In genomic region chr12:65881348-65881961, GRCh38 we compare ENCODE assay signal across 9 cellular contexts. TPM values are rescaled to one million over a fixed set of nuclear protein-coding genes. Genes with fewer than 3 reads are reported as not detected.
A peak's percentile ranks its signal among the peaks of the same experiment; 100 is the strongest.
DNase-seq lines count a peak whose midpoint lies in the region; ATAC-seq and TF ChIP-seq lines count a peak whose summit lies in the region.
"Had no signal": no experiment of that assay in that cellular context is flagged by ENCODE, and none has a peak within 500 bp of the region (broad histone marks: within the 10 kb centered on the region; RNA-seq: fewer than 3 reads in every experiment).

No MANE protein-coding gene starts in this region.

- no peak for TF ChIP-seq CTCF in WTC11 (IDR thresholded peaks at IDR 0.05)

- no peaks in the 10 kb centered on the region for H3K9me3 Mint-ChIP-seq in WTC11
- H3K9me3 Mint-ChIP-seq: activated CD4-positive, alpha-beta memory T cell treated with anti-CD3 and anti-CD28 coated beads, Interleukin-2, amount 10 ng/mL, durations not matched to agents 7 days and 5 days had no signal

- H3K4me1 Mint-ChIP-seq in WTC11 = peaks cover 76% of the 10 kb centered on the region
- H3K4me1 Mint-ChIP-seq: activated CD4-positive, alpha-beta memory T cell treated with anti-CD3 and anti-CD28 coated beads, Interleukin-2, amount 10 ng/mL, durations not matched to agents 7 days and 5 days had no signal

- H3K27me3 ChIP-seq in rectal smooth muscle tissue (ENCODE audit: control insufficient read depth, insufficient read depth, low read length) = no peaks in the 10 kb centered on the region

- intact Hi-C loops in left cardiac atrium (cut with DNase I) = no loop called here

- peak overlapping the region; percentile 13; the same call in 1 of the 2 replicates for H3K4me3 Mint-ChIP-seq in WTC11
- H3K4me3 Mint-ChIP-seq: activated CD4-positive, alpha-beta memory T cell treated with anti-CD3 and anti-CD28 coated beads, Interleukin-2, amount 10 ng/mL, durations not matched to agents 7 days and 5 days had no signal

- no peaks in the 10 kb centered on the region for H3K36me3 ChIP-seq in rectal smooth muscle tissue (ENCODE audit: control insufficient read depth, insufficient read depth, low read length)

- ATAC-seq in WTC11 (peak; percentile 50), left cardiac atrium (peak; percentile 67 to 80), HG02840 (IDR thresholded peaks at IDR 0.05; ENCODE audit: low FRiP score, unreplicated experiment) (no peak), HG02981 (IDR thresholded peaks at IDR 0.05; ENCODE audit: unreplicated experiment) (no peak)

- DNase-seq in GF-D8 (lab: John Stamatoyannopoulos, UW) (peak; percentile 30), WTC11 (ENCODE audit: low spot score) (peak; percentile 38), left cardiac atrium (peak; percentile 41), NCI-H345 (lab: John Stamatoyannopoulos, UW) (no peak)
- no peak for DNase-seq in stimulated activated naive CD4-positive, alpha-beta T cell (lab: John Stamatoyannopoulos, UW)
- DNase-seq: activated CD4-positive, alpha-beta memory T cell treated with anti-CD3 and anti-CD28 coated beads, Interleukin-2, amount 10 ng/mL, durations not matched to agents 7 days and 5 days had no signal

- POLR2A ChIA-PET in WTC11 (lab: Charles Lee) = interaction anchor here (0.6 kb wide), 1 partner anchor 16 kb away, joined by 4 read pairs; no protein-coding TSS in a partner anchor

- H3K27me3 Mint-ChIP-seq in WTC11 (ENCODE audit: low read depth) = no peaks in the 10 kb centered on the region

- H3K27ac Mint-ChIP-seq in WTC11 = peak overlapping the region; percentile 68
- H3K27ac Mint-ChIP-seq: activated CD4-positive, alpha-beta memory T cell treated with anti-CD3 and anti-CD28 coated beads, Interleukin-2, amount 10 ng/mL, durations not matched to agents 7 days and 5 days had no signal

- H3K4me3 ChIP-seq in rectal smooth muscle tissue (ENCODE audit: low read length) = peak overlapping the region; percentile 57

- CTCF ChIA-PET in WTC11 (lab: Charles Lee) = interaction anchor here (0.7 to 2.1 kb wide), 4 partner anchors 10 to 325 kb away, joined by 3 to 11 read pairs (median 6); no protein-coding TSS in a partner anchor

- peaks cover 5% of the 10 kb centered on the region for H3K4me1 ChIP-seq in rectal smooth muscle tissue (ENCODE audit: control insufficient read depth, insufficient read depth, low read length)

- peak overlapping the region; percentile 39 for H3K27ac ChIP-seq in rectal smooth muscle tissue (ENCODE audit: low read depth, low read length)

- no peak overlapping the region for H3K9ac ChIP-seq in rectal smooth muscle tissue (ENCODE audit: low read length)

- peaks cover 5% of the 10 kb centered on the region; the same call in 1 of the 2 replicates for H3K36me3 Mint-ChIP-seq in WTC11

TF ChIP-seq in WTC11, 78 proteins besides CTCF, POLR2A, EP300 and RAD21:
- TF ChIP-seq E2F5 (CRISPR knock-in tag; IDR thresholded peaks at IDR 0.05) = no peak
TF ChIP-seq in WTC11: peak in this region for 0.

RNA-seq across cellular contexts. Expression of gene HMGA2, which starts 57.2 kb away (rescaled TPM):
- total RNA-seq in WTC11 (2021) = 93.6 to 98.7 TPM (median 95.9 TPM) in 3 replicates
- under 1 TPM in 1 of 2 donors, not detected in 1; 0.18 TPM for total RNA-seq in left cardiac atrium
- total RNA-seq: activated CD4-positive, alpha-beta memory T cell treated with anti-CD3 and anti-CD28 coated beads, Interleukin-2, amount 10 ng/mL, durations not matched to agents 7 days and 5 days had no signal

Comparison
In these comparisons a context has a peak if more than half of its experiments do, and no peak if none do; other contexts are left out.
1. DNase-seq: peak in GF-D8 (single experiment), WTC11 (single experiment) and left cardiac atrium (single experiment); none in NCI-H345 (single experiment) and stimulated activated naive CD4-positive, alpha-beta T cell (0 of 6).
2. ATAC-seq: peak in WTC11 (single experiment) and left cardiac atrium (2 of 2); none in HG02840 (single experiment) and HG02981 (single experiment).
3. RNA of gene HMGA2, which starts 57.2 kb away (total RNA-seq): 93.6 to 98.7 TPM in WTC11; 0.18 TPM in left cardiac atrium; every median in the first group is over 10 times any median in the second.